In the genomic region with DNA sequence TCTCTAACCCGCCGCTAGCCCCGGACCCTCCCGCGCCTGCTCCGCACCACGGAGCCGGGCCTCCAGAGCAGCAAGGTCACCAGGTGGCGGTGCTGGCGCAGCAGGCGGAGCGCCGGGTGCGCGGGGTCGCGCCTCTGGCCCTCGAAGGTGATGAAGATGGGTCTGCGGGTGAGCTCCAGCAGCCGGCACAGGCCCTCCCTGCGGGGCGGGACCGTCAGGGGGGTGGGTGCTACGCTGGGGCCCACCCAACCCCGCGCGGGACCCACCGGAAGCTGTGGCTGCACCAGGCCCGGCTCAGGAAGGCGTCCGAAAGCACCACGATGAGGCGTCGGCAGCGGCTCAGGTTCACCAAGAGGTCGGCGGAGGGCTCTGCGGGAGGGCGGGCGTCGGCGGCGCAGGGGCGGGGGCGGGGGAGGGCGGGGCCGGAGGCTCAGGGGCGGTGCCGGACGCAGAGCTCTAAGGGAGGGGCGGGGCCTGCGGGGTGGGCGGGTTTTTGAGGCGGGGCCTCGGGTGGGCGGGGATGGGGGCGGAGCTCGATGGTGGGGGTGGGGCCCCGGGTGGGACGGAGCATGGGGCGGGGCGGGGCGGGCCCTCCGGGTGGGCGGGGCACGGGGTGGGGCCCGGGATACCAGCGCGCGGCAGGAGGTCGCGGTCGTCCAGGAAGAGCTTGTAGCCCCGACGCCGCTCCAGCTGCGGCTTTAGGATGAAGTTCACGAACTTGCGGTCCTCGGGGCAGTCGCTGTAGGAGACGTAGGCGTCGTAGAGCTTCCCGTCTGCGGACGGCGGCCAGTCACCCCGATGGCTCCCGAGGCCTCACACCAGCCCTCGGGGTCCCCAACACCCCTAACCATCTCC, we compare ENCODE assay signal across 8 cellular contexts. TPM values are rescaled to one million over a fixed set of nuclear protein-coding genes. Genes with fewer than 3 reads are reported as not detected.
DNase-seq lines count a peak whose midpoint lies in the region; ATAC-seq, FAIRE-seq and TF ChIP-seq lines count a peak whose summit lies in the region.

No MANE protein-coding gene starts in this region.

- H3K36me3 Mint-ChIP-seq in CD14-positive monocyte = no peaks in the 10 kb centered on the region

- peaks cover 7% of the 10 kb centered on the region for H3K4me1 Mint-ChIP-seq in CD14-positive monocyte

- in situ Hi-C loops in K562 (cut with MboI) = no loop called here

- WGBS in K562 (ENCODE audit: insufficient coverage, low coverage, missing lambda C conversion rate) = 3% methylated on average over 37 of the region's 91 CpGs

- POLR2A ChIA-PET in K562 (lab: Yijun Ruan, JAX) = interaction anchor here (0.7 to 1.2 kb wide), 5 partner anchors 9 to 43 kb away, joined by 3 to 4 read pairs (median 3); partner anchors contain the start of genes PKP3 and PTDSS2

- peak overlapping the region; percentile 87 for H3K27ac ChIP-seq in K562 (ENCODE audit: extremely low read depth, low read depth, low read length)

- no peaks in the 10 kb centered on the region for H3K9me1 ChIP-seq in K562 (ENCODE audit: control insufficient read depth, insufficient read depth, low read length)

- peak overlapping the region; percentile 31 to 59 for H3K4me3 Mint-ChIP-seq in CD14-positive monocyte

- TF ChIP-seq POLR2A in K562 (conservative IDR thresholded peaks at IDR 0.05) = peak; percentile 71

- intact Hi-C loops in CD14-positive monocyte (cut with micrococcal nuclease) = loop anchor here (2.0 to 5.0 kb wide), 5 partner anchors 42 to 198 kb away; partner anchors contain the start of genes RNH1 (in 2 of the 2), PSMD13 (in 1 of the 2) and SIRT3 (in 1 of the 2)
- intact Hi-C loops in K562 (cut with micrococcal nuclease) = loop anchor here (2.0 kb wide), 1 partner anchor 42 kb away; no protein-coding TSS in a partner anchor

- H3K27me3 ChIP-seq in K562 (ENCODE audit: control insufficient read depth in 2 of 2, insufficient read depth in 2 of 2, low read length in 2 of 2) = no peaks in the 10 kb centered on the region

- H3K9me3 ChIP-seq in K562 (replicated peaks; ENCODE audit: control insufficient read depth, insufficient read depth, low read depth, low read length) (no peaks in the 10 kb centered on the region), iPS-18c (ENCODE audit: control insufficient read depth, insufficient read depth, low read length) (no peaks in the 10 kb centered on the region)

- peak; percentile 27 for TF ChIP-seq CTCF in CD14-positive monocyte (IDR thresholded peaks at IDR 0.05)
- TF ChIP-seq CTCF in K562 (IDR thresholded peaks at IDR 0.05 in 2 of 3, conservative IDR thresholded peaks at IDR 0.05 in 1 of 3; ENCODE audit: insufficient read depth in 2 of 3, low read depth in 1 of 3, low read length in 3 of 3) = peak in 2 of 3 experiments; percentile 37 to 61; a peak in 3 of 6 replicates

- peak overlapping the region; percentile 82 for H2AFZ ChIP-seq in K562 (ENCODE audit: low read depth, low read length)

- H3K27me3 Mint-ChIP-seq in CD14-positive monocyte (ENCODE audit: low read depth in 3 of 3) = peaks cover 0 to 12% (median 1%) of the 10 kb centered on the region in 3 donors

- no peaks in the 10 kb centered on the region for H4K20me1 ChIP-seq in K562 (replicated peaks; ENCODE audit: control insufficient read depth, insufficient read depth, low read length)

- DNase-seq in CD14-positive monocyte (ENCODE audit: low spot score) = peak; percentile 93
- peak; percentile 63 for DNase-seq in T1000 (lab: John Stamatoyannopoulos, UW)
- peak; percentile 94 to 97 (median 95) for DNase-seq in K562 (ENCODE audit: extremely low read depth in 1 of 4, low spot score in 3 of 4)
- DNase-seq in stimulated activated CD4-positive, alpha-beta T cell treated with anti-CD3 and anti-CD28 coated beads, Interleukin-12 subunit alpha, Interleukin-12 subunit beta, amount 100 ng/mL, for 4 hours = peak; percentile 86
- DNase-seq in NCI-H1436 treated with DMSO at 0.1 percent for 48 hours (lab: John Stamatoyannopoulos, UW) = no peak

- peaks cover 31% of the 10 kb centered on the region; the same call in 1 of the 3 replicates for H3K36me3 ChIP-seq in K562 (ENCODE audit: control insufficient read depth, insufficient read depth, low read length)

- peak overlapping the region; percentile 63 for H3K4me2 ChIP-seq in K562 (ENCODE audit: insufficient read depth, low read length)

- TF ChIP-seq RAD21 in Ishikawa (IDR thresholded peaks at IDR 0.05; ENCODE audit: low read depth) (peak; percentile 1; the same call in 1 of the 2 replicates), K562 (CRISPR knock-in tag; conservative IDR thresholded peaks at IDR 0.05 in 1 of 2, IDR thresholded peaks at IDR 0.05 in 1 of 2) (peak; percentile 53 to 56)

- H3K9me3 Mint-ChIP-seq in CD14-positive monocyte = no peaks in the 10 kb centered on the region

- peaks cover 11% of the 10 kb centered on the region; the same call in 2 of the 3 replicates for H3K79me2 ChIP-seq in K562 (ENCODE audit: control insufficient read depth, insufficient read depth, low read length)

- peaks cover 6 to 60% of the 10 kb centered on the region in 2 experiments; a peak in 3 of 5 replicates for H3K4me1 ChIP-seq in K562 (replicated peaks in 1 of 2; ENCODE audit: control insufficient read depth in 2 of 2, insufficient read depth in 2 of 2, low read length in 2 of 2)

- BruUV-seq in K562 (replicated peaks; lab: Mats Ljungman, UMichigan) = no TSS peak

- FAIRE-seq in K562 (lab: Jason Lieb, UNC) = peak; percentile 74

- TF ChIP-seq EP300 in Ishikawa (IDR thresholded peaks at IDR 0.05; ENCODE audit: borderline replicate concordance) = no peak
- TF ChIP-seq EP300 in K562 (IDR thresholded peaks at IDR 0.05; ENCODE audit: low read length) = no peak

- peak overlapping the region; percentile 69 to 92; a peak in 3 of 4 replicates for H3K9ac ChIP-seq in K562 (ENCODE audit: insufficient read depth in 1 of 2, low read depth in 2 of 2, low read length in 2 of 2)

- CTCF ChIA-PET in K562 (lab: Yijun Ruan, JAX; ENCODE audit: low intra/inter-chr PET ratio) = interaction anchor here (0.9 to 1.0 kb wide), 2 partner anchors 111 kb away, joined by 3 to 6 read pairs; no protein-coding TSS in a partner anchor

- peak overlapping the region in 4 of 7 donors; percentile 32 to 41 (median 38) for H3K27ac Mint-ChIP-seq in CD14-positive monocyte

- peak overlapping the region; percentile 52 for H3K4me3 ChIP-seq in K562
- H3K4me3 ChIP-seq in iPS-18c (ENCODE audit: insufficient read depth, low read depth, low read length) = peak overlapping the region; percentile 53

- peak; percentile 73 for ATAC-seq in GM21381 (IDR thresholded peaks at IDR 0.05; ENCODE audit: unreplicated experiment)
- peak; percentile 89 for ATAC-seq in K562

RNA-seq across cellular contexts. Expression of gene SIGIRR, which starts 7.8 kb away (rescaled TPM):
- polyA plus RNA-seq in CD14-positive monocyte (10 to 100 TPM; 62.8 to 75.4 TPM), K562 (2011; rRNA removed) (22.5 and 25.0 TPM in 2 replicates), K562 (2014; fragmentation: Illumina TruSeq; extraction: Trizol) (14.8 and 46.2 TPM in 2 replicates), K562 (2014; fragmentation: Nextera tagmentation; extraction: Ambion mirVana) (10 to 100 TPM in 1 of 2 experiments, 1 to 10 TPM in 1; 6.3 to 13.3 TPM), K562 (2014; rRNA removed) (92.4 and 133 TPM in 2 replicates)
- total RNA-seq in K562 (2011; cell fraction: chromatin; rRNA removed; ENCODE audit: low replicate concordance) = 8.7 and 27.6 TPM in 2 replicates
- total RNA-seq in K562 (2011; cell fraction: nucleolus; rRNA removed) = 50.7 and 50.9 TPM in 2 replicates
- 15.8 and 24.1 TPM in 2 replicates for total RNA-seq in K562 (2011; cell fraction: nucleoplasm; rRNA removed)
- total RNA-seq in K562 (2014; rRNA removed) (109 and 114 TPM in 2 replicates), K562 (2014; rRNA removed; fragmentation: Illumina TruSeq; extraction: Trizol) (6.0 and 7.2 TPM in 2 replicates), K562 (2015; rRNA removed; fragmentation: Illumina TruSeq; extraction: Trizol) (50.6 and 51.6 TPM in 2 replicates), K562 (2021) (83.1 and 93.8 TPM in 2 replicates)
- 41.4 and 135 TPM in 2 replicates for polyA plus RNA-seq in K562 (2011; cell fraction: cytosol; rRNA removed)
- polyA plus RNA-seq in K562 (2011; cell fraction: nucleus; rRNA removed) = 81.1 and 118 TPM in 2 replicates
- 55.3 and 81.1 TPM in 2 replicates for polyA plus RNA-seq in K562 (2012)
- polyA minus RNA-seq in K562 (2011; rRNA and poly(A)+ RNA removed) = 1.1 and 2.3 TPM in 2 replicates
- polyA minus RNA-seq in K562 (2011; cell fraction: cytosol; rRNA and poly(A)+ RNA removed) = 12.4 and 13.7 TPM in 2 replicates
- 11.0 and 11.7 TPM in 2 replicates for polyA minus RNA-seq in K562 (2011; cell fraction: nucleus; rRNA and poly(A)+ RNA removed)

RNA-seq across cellular contexts. Expression of gene PKP3, which starts 13.0 kb away (rescaled TPM):
- polyA plus RNA-seq in CD14-positive monocyte = not detected
- total RNA-seq in K562 (2011; cell fraction: chromatin; rRNA removed; ENCODE audit: low replicate concordance) = 29.8 and 101 TPM in 2 replicates
- 77.2 and 90.9 TPM in 2 replicates for total RNA-seq in K562 (2011; cell fraction: nucleolus; rRNA removed)
- 38.5 and 42.2 TPM in 2 replicates for total RNA-seq in K562 (2011; cell fraction: nucleoplasm; rRNA removed)
- 99.7 and 122 TPM in 2 replicates for total RNA-seq in K562 (2014; rRNA removed)
- total RNA-seq in K562 (2014; rRNA removed; fragmentation: Illumina TruSeq; extraction: Trizol) = 11.2 and 14.9 TPM in 2 replicates
- 30.7 and 36.6 TPM in 2 replicates for total RNA-seq in K562 (2015; rRNA removed; fragmentation: Illumina TruSeq; extraction: Trizol)
- 102 and 110 TPM in 2 replicates for total RNA-seq in K562 (2021)
- 45.4 and 47.8 TPM in 2 replicates for polyA plus RNA-seq in K562 (2011; rRNA removed)
- 40.1 and 126 TPM in 2 replicates for polyA plus RNA-seq in K562 (2011; cell fraction: cytosol; rRNA removed)
- 77.2 and 108 TPM in 2 replicates for polyA plus RNA-seq in K562 (2011; cell fraction: nucleus; rRNA removed)
- 49.0 and 59.2 TPM in 2 replicates for polyA plus RNA-seq in K562 (2012)
- polyA plus RNA-seq in K562 (2014; fragmentation: Illumina TruSeq; extraction: Trizol) = 26.9 and 39.7 TPM in 2 replicates
- under 1 TPM; 0.11 to 0.45 TPM for polyA plus RNA-seq in K562 (2014; fragmentation: Nextera tagmentation; extraction: Ambion mirVana)
- polyA plus RNA-seq in K562 (2014; rRNA removed) = 73.9 and 78.9 TPM in 2 replicates
- 8.3 and 21.7 TPM in 2 replicates for polyA minus RNA-seq in K562 (2011; rRNA and poly(A)+ RNA removed)
- polyA minus RNA-seq in K562 (2011; cell fraction: cytosol; rRNA and poly(A)+ RNA removed) = 71.3 and 72.2 TPM in 2 replicates
- 28.1 and 30.5 TPM in 2 replicates for polyA minus RNA-seq in K562 (2011; cell fraction: nucleus; rRNA and poly(A)+ RNA removed)

RNA-seq across cellular contexts. Expression of gene ANO9, which starts 34.8 kb away (rescaled TPM):
- polyA plus RNA-seq in CD14-positive monocyte (under 1 TPM in 1 of 2 donors, not detected in 1; 0.18 TPM), K562 (2011; rRNA removed) (5.4 and 19.1 TPM in 2 replicates), K562 (2014; fragmentation: Illumina TruSeq; extraction: Trizol) (4.5 and 5.5 TPM in 2 replicates), K562 (2014; fragmentation: Nextera tagmentation; extraction: Ambion mirVana) (under 1 TPM; 0.20 to 0.27 TPM), K562 (2014; rRNA removed) (10.7 and 10.8 TPM in 2 replicates)
- 28.4 and 83.6 TPM in 2 replicates for total RNA-seq in K562 (2011; cell fraction: chromatin; rRNA removed; ENCODE audit: low replicate concordance)
- total RNA-seq in K562 (2011; cell fraction: nucleolus; rRNA removed) = 54.4 and 56.8 TPM in 2 replicates
- total RNA-seq in K562 (2011; cell fraction: nucleoplasm; rRNA removed) = 33.9 and 40.5 TPM in 2 replicates
- total RNA-seq in K562 (2014; rRNA removed) (4.9 and 5.1 TPM in 2 replicates), K562 (2014; rRNA removed; fragmentation: Illumina TruSeq; extraction: Trizol) (1.0 and 1.1 TPM in 2 replicates), K562 (2015; rRNA removed; fragmentation: Illumina TruSeq; extraction: Trizol) (3.8 TPM in 2 replicates), K562 (2021) (9.3 and 14.5 TPM in 2 replicates)
- 4.1 and 4.3 TPM in 2 replicates for polyA plus RNA-seq in K562 (2011; cell fraction: cytosol; rRNA removed)
- polyA plus RNA-seq in K562 (2011; cell fraction: nucleus; rRNA removed) = 179 and 200 TPM in 2 replicates
- 11.4 and 33.5 TPM in 2 replicates for polyA plus RNA-seq in K562 (2012)
- 1.3 and 1.4 TPM in 2 replicates for polyA minus RNA-seq in K562 (2011; rRNA and poly(A)+ RNA removed)
- polyA minus RNA-seq in K562 (2011; cell fraction: cytosol; rRNA and poly(A)+ RNA removed) = 2.9 and 3.2 TPM in 2 replicates
- 19.4 and 27.1 TPM in 2 replicates for polyA minus RNA-seq in K562 (2011; cell fraction: nucleus; rRNA and poly(A)+ RNA removed)

RNA-seq across cellular contexts. Expression of gene B4GALNT4, which starts 37.7 kb away (rescaled TPM):
- polyA plus RNA-seq in CD14-positive monocyte (not detected), K562 (2011; rRNA removed) (14.0 and 22.7 TPM in 2 replicates), K562 (2014; fragmentation: Illumina TruSeq; extraction: Trizol) (4.5 and 10.9 TPM in 2 replicates), K562 (2014; fragmentation: Nextera tagmentation; extraction: Ambion mirVana) (under 1 TPM in 1 of 2 experiments, not detected in 1; 0.20 TPM), K562 (2014; rRNA removed) (30.0 and 32.0 TPM in 2 replicates)
- total RNA-seq in K562 (2011; cell fraction: chromatin; rRNA removed; ENCODE audit: low replicate concordance) = 45.4 and 151 TPM in 2 replicates
- 117 and 141 TPM in 2 replicates for total RNA-seq in K562 (2011; cell fraction: nucleolus; rRNA removed)
- 54.9 and 57.5 TPM in 2 replicates for total RNA-seq in K562 (2011; cell fraction: nucleoplasm; rRNA removed)
- total RNA-seq in K562 (2014; rRNA removed) (22.7 and 26.2 TPM in 2 replicates), K562 (2014; rRNA removed; fragmentation: Illumina TruSeq; extraction: Trizol) (2.1 and 2.5 TPM in 2 replicates), K562 (2015; rRNA removed; fragmentation: Illumina TruSeq; extraction: Trizol) (7.6 and 9.7 TPM in 2 replicates), K562 (2021) (33.6 and 37.1 TPM in 2 replicates)
- 20.4 and 42.5 TPM in 2 replicates for polyA plus RNA-seq in K562 (2011; cell fraction: cytosol; rRNA removed)
- polyA plus RNA-seq in K562 (2011; cell fraction: nucleus; rRNA removed) = 174 and 271 TPM in 2 replicates
- 17.2 and 19.0 TPM in 2 replicates for polyA plus RNA-seq in K562 (2012)
- 2.1 and 3.3 TPM in 2 replicates for polyA minus RNA-seq in K562 (2011; rRNA and poly(A)+ RNA removed)
- 8.1 and 9.7 TPM in 2 replicates for polyA minus RNA-seq in K562 (2011; cell fraction: cytosol; rRNA and poly(A)+ RNA removed)
- 23.6 and 27.2 TPM in 2 replicates for polyA minus RNA-seq in K562 (2011; cell fraction: nucleus; rRNA and poly(A)+ RNA removed)

RNA-seq across cellular contexts. Expression of gene PTDSS2, which starts 43.1 kb away (rescaled TPM):
- polyA plus RNA-seq in CD14-positive monocyte = 10 to 100 TPM in 1 of 2 donors, 1 to 10 TPM in 1; 9.3 to 12.4 TPM
- 105 and 295 TPM in 2 replicates for total RNA-seq in K562 (2011; cell fraction: chromatin; rRNA removed; ENCODE audit: low replicate concordance)
- 221 and 222 TPM in 2 replicates for total RNA-seq in K562 (2011; cell fraction: nucleolus; rRNA removed)
- 123 and 136 TPM in 2 replicates for total RNA-seq in K562 (2011; cell fraction: nucleoplasm; rRNA removed)
- total RNA-seq in K562 (2014; rRNA removed) = 42.4 and 61.4 TPM in 2 replicates
- total RNA-seq in K562 (2014; rRNA removed; fragmentation: Illumina TruSeq; extraction: Trizol) = 7.7 and 10.3 TPM in 2 replicates
- 17.2 and 19.2 TPM in 2 replicates for total RNA-seq in K562 (2015; rRNA removed; fragmentation: Illumina TruSeq; extraction: Trizol)
- total RNA-seq in K562 (2021) = 51.4 and 53.9 TPM in 2 replicates
- polyA plus RNA-seq in K562 (2011; rRNA removed) = 22.4 and 36.2 TPM in 2 replicates
- polyA plus RNA-seq in K562 (2011; cell fraction: cytosol; rRNA removed) = 31.4 and 55.2 TPM in 2 replicates
- polyA plus RNA-seq in K562 (2011; cell fraction: nucleus; rRNA removed) = 204 and 221 TPM in 2 replicates
- 33.8 and 52.0 TPM in 2 replicates for polyA plus RNA-seq in K562 (2012)
- polyA plus RNA-seq in K562 (2014; fragmentation: Illumina TruSeq; extraction: Trizol) = 16.9 and 25.2 TPM in 2 replicates
- polyA plus RNA-seq in K562 (2014; fragmentation: Nextera tagmentation; extraction: Ambion mirVana) = 1 to 10 TPM in 1 of 2 experiments, under 1 TPM in 1; 0.45 to 1.1 TPM
- polyA plus RNA-seq in K562 (2014; rRNA removed) = 36.8 and 38.3 TPM in 2 replicates
- polyA minus RNA-seq in K562 (2011; rRNA and poly(A)+ RNA removed) = 21.0 and 25.3 TPM in 2 replicates
- 26.6 and 30.7 TPM in 2 replicates for polyA minus RNA-seq in K562 (2011; cell fraction: cytosol; rRNA and poly(A)+ RNA removed)
- 37.0 and 51.1 TPM in 2 replicates for polyA minus RNA-seq in K562 (2011; cell fraction: nucleus; rRNA and poly(A)+ RNA removed)
